In genomic region chr9:78882501-78882900, GRCh38 we compare ENCODE assay signal across 24 cellular contexts.
DNase-seq lines count a peak whose midpoint lies in the region; ATAC-seq and TF ChIP-seq lines count a peak whose summit lies in the region.
"Had no signal": no experiment of that assay in that cellular context is flagged by ENCODE, and none has a peak within 500 bp of the region (broad histone marks: within the 10 kb centered on the region; RNA-seq: fewer than 3 reads in every experiment).

No MANE protein-coding gene starts in this region.

- peaks cover 3% of the 10 kb centered on the region for H3K27me3 Mint-ChIP-seq in nephron progenitor cell (ENCODE audit: low read depth, poor library complexity)
- H3K27me3 Mint-ChIP-seq: B cell; CD4-positive, alpha-beta T cell had no signal

- H4K8ac ChIP-seq in IMR-90 (ENCODE audit: low read depth in 2 of 2, low read length in 2 of 2) = peak overlapping the region in 1 of 2 experiments; percentile 6; a peak in 1 of 4 replicates

- H3K4me1 Mint-ChIP-seq in nephron progenitor cell = no peaks in the 10 kb centered on the region
- H3K4me1 Mint-ChIP-seq: B cell had no signal

- H2BK120ac ChIP-seq in IMR-90 (ENCODE audit: low read depth, low read length) = 0 out of 2 replicates have a peak overlapping the region, but pooled peaks have one; percentile 20

- intact Hi-C loops in IMR-90 (cut with micrococcal nuclease) = no loop called here

- H2AFZ ChIP-seq in IMR-90 (replicated peaks; ENCODE audit: low read length, poor library complexity) = no peak overlapping the region
- no peak overlapping the region for H2AFZ ChIP-seq in hepatocyte

- no peak overlapping the region for H4K5ac ChIP-seq in IMR-90 (ENCODE audit: low read depth, low read length)

- DNase-seq in IMR-90 = no peak
- peak; percentile 98 for DNase-seq in amniotic epithelial cell (ENCODE audit: low read depth)
- DNase-seq in hepatocyte (ENCODE audit: low spot score) = peak; percentile 18
- no peak for DNase-seq in nephron progenitor cell
- DNase-seq in inferior parietal cortex (ENCODE audit: extremely low spot score) = no peak
- DNase-seq: AML-193; Caco-2; Calu3; CD4-positive, alpha-beta T cell; CD8-positive, alpha-beta T cell; DMS153; DMS53; DMS79; DND-41; EL; GDM1 had no signal

- H3K27me3 ChIP-seq in IMR-90 (ENCODE audit: control insufficient read depth, insufficient read depth, low read length) = no peaks in the 10 kb centered on the region
- H3K27me3 ChIP-seq in hepatocyte = no peaks in the 10 kb centered on the region
- H3K27me3 ChIP-seq: BLaER1 treated with 17β-estradiol and CSF1 and Interleukin-3, amounts not matched to agents 10 nM and 100 nM had no signal

- POLR2A ChIA-PET in IMR-90 (lab: Charles Lee; ENCODE audit: unreplicated experiment) = no interaction called here

- TF ChIP-seq POLR2A in IMR-90 (IDR thresholded peaks at IDR 0.05; ENCODE audit: low read depth, low read length) = no peak

- in situ Hi-C loops in IMR-90 (cut with MboI; ENCODE audit: low sequenced_read_pairs) = no loop called here

- ATAC-seq in IMR-90 (ENCODE audit: low read depth) (no peak), HG02588 (IDR thresholded peaks at IDR 0.05; ENCODE audit: unreplicated experiment) (no peak), GM21381 (IDR thresholded peaks at IDR 0.05; ENCODE audit: unreplicated experiment) (no peak)
- ATAC-seq: A549; CD8-positive, alpha-beta T cell; GM12878 had no signal

- H3K14ac ChIP-seq in IMR-90 (replicated peaks; ENCODE audit: low read depth, low read length) = no peak overlapping the region

- no peak overlapping the region for H3K56ac ChIP-seq in IMR-90 (ENCODE audit: extremely low read depth, insufficient read depth, low read length)

- H3K9me3 ChIP-seq in IMR-90 (ENCODE audit: control insufficient read depth, insufficient read depth, low read length) (no peaks in the 10 kb centered on the region), hepatocyte (ENCODE audit: low read depth) (no peaks in the 10 kb centered on the region)
- H3K9me3 ChIP-seq: BLaER1 treated with 17β-estradiol and CSF1 and Interleukin-3, amounts not matched to agents 10 nM and 100 nM; Caco-2 had no signal

- no peaks in the 10 kb centered on the region for H3K36me3 Mint-ChIP-seq in nephron progenitor cell (ENCODE audit: low read depth)
- H3K36me3 Mint-ChIP-seq: CD8-positive, alpha-beta T cell had no signal

- H3K79me2 ChIP-seq in hepatocyte = no peaks in the 10 kb centered on the region

- no peaks in the 10 kb centered on the region for H3K36me3 ChIP-seq in IMR-90 (ENCODE audit: control insufficient read depth, insufficient read depth, low read length)
- H3K36me3 ChIP-seq in hepatocyte (replicated peaks; ENCODE audit: insufficient read depth, low read depth) = no peaks in the 10 kb centered on the region
- H3K36me3 ChIP-seq: BLaER1 treated with 17β-estradiol and CSF1 and Interleukin-3, amounts not matched to agents 10 nM and 100 nM had no signal

- H3K4me2 ChIP-seq in IMR-90 (ENCODE audit: low read depth, low read length) (no peak overlapping the region), hepatocyte (no peak overlapping the region)
- H3K4me2 ChIP-seq: A549; BLaER1 treated with 17β-estradiol and CSF1 and Interleukin-3, amounts not matched to agents 10 nM and 100 nM had no signal

- H3K4me1 ChIP-seq in IMR-90 (ENCODE audit: control insufficient read depth, insufficient read depth, low read length) = peaks cover 8% of the 10 kb centered on the region
- no peaks in the 10 kb centered on the region for H3K4me1 ChIP-seq in hepatocyte (ENCODE audit: insufficient read depth)
- H3K4me1 ChIP-seq: BLaER1 treated with 17β-estradiol and CSF1 and Interleukin-3, amounts not matched to agents 10 nM and 100 nM; Caco-2 had no signal

- peak overlapping the region; percentile 6; the same call in 1 of the 3 replicates for H2BK15ac ChIP-seq in IMR-90 (ENCODE audit: low read depth, low read length)

- H3K4me3 ChIP-seq in IMR-90 (ENCODE audit: insufficient read depth, low read depth, low read length) (no peak overlapping the region), hepatocyte (no peak overlapping the region)
- H3K4me3 ChIP-seq: A549; BLaER1 treated with 17β-estradiol and CSF1 and Interleukin-3, amounts not matched to agents 10 nM and 100 nM; GM12878 had no signal

- H2AK5ac ChIP-seq in IMR-90 (ENCODE audit: low read depth, low read length) = no peak overlapping the region

- WGBS in IMR-90 (ENCODE audit: extremely low coverage in 2 of 2, insufficient read length in 1 of 2), 2 experiments = 83% methylated on average over 1 of the region's 4 CpGs; no CpG with 5 or more reads in 1 of the 2 experiments
- WGBS in hepatocyte (ENCODE audit: low lambda C conversion rate, missing lambda C conversion rate) = 74% methylated on average over 4 of the region's 4 CpGs

- H3K9me2 ChIP-seq in hepatocyte (replicated peaks; ENCODE audit: insufficient read depth) = no peaks in the 10 kb centered on the region

- TF ChIP-seq CTCF in IMR-90 (conservative IDR thresholded peaks at IDR 0.05; ENCODE audit: low read depth, low read length) (no peak), hepatocyte (IDR thresholded peaks at IDR 0.05; ENCODE audit: poor library complexity) (no peak), nephron progenitor cell (IDR thresholded peaks at IDR 0.05) (no peak)

- H2BK5ac ChIP-seq in IMR-90 (ENCODE audit: low read depth, low read length, poor library complexity, severe bottlenecking) = no peak overlapping the region

- no peak overlapping the region for H3K9ac ChIP-seq in IMR-90 (ENCODE audit: low read depth, low read length)
- H3K9ac ChIP-seq: BLaER1 treated with 17β-estradiol and CSF1 and Interleukin-3, amounts not matched to agents 10 nM and 100 nM had no signal

- no peak overlapping the region for H3K23ac ChIP-seq in IMR-90 (ENCODE audit: low read depth, low read length)

- peak overlapping the region; percentile 54; the same call in 1 of the 2 replicates for H4K91ac ChIP-seq in IMR-90 (ENCODE audit: insufficient read depth, low read depth, low read length)

- H3K79me1 ChIP-seq in IMR-90 (ENCODE audit: low read depth in 1 of 2, low read length in 2 of 2) = no peaks in the 10 kb centered on the region

- no peak overlapping the region for H3K27ac ChIP-seq in IMR-90 (ENCODE audit: insufficient read depth, low read length)
- no peak overlapping the region for H3K27ac ChIP-seq in hepatocyte
- H3K27ac ChIP-seq: 22Rv1; BLaER1 treated with 17β-estradiol and CSF1 and Interleukin-3, amounts not matched to agents 10 nM and 100 nM; C4-2B had no signal

- H2AK9ac ChIP-seq in IMR-90 (replicated peaks; ENCODE audit: low read depth, low read length, poor library complexity) = no peak overlapping the region

- BruUV-seq in IMR-90 (replicated peaks; lab: Mats Ljungman, UMichigan) = no TSS peak

- TF ChIP-seq RAD21 in IMR-90 (IDR thresholded peaks at IDR 0.05; ENCODE audit: low read length) = no peak

- no peak overlapping the region for H3K4me3 Mint-ChIP-seq in nephron progenitor cell
- H3K4me3 Mint-ChIP-seq: B cell; CD4-positive, alpha-beta T cell; CD8-positive, alpha-beta T cell had no signal

- H3K27ac Mint-ChIP-seq in nephron progenitor cell = peak overlapping the region; percentile 75
- H3K27ac Mint-ChIP-seq: B cell; CD4-positive, alpha-beta T cell; CD8-positive, alpha-beta T cell had no signal

- H3K18ac ChIP-seq in IMR-90 (ENCODE audit: low read depth, low read length) = no peak overlapping the region

- H4K20me1 ChIP-seq in IMR-90 (ENCODE audit: insufficient read depth, low read length) = no peaks in the 10 kb centered on the region
- no peaks in the 10 kb centered on the region for H4K20me1 ChIP-seq in hepatocyte (ENCODE audit: insufficient read depth, poor library complexity, severe bottlenecking)
- H4K20me1 ChIP-seq: BLaER1 treated with 17β-estradiol and CSF1 and Interleukin-3, amounts not matched to agents 10 nM and 100 nM had no signal

- no peaks in the 10 kb centered on the region for H3K9me3 Mint-ChIP-seq in nephron progenitor cell
- H3K9me3 Mint-ChIP-seq: CD8-positive, alpha-beta T cell had no signal

- CTCF ChIA-PET in IMR-90 (lab: Yijun Ruan, JAX) = no interaction called here

- H2BK20ac ChIP-seq in IMR-90 (ENCODE audit: low read depth, low read length) = peak overlapping the region; percentile 27; the same call in 1 of the 2 replicates

- dilution Hi-C loops in IMR-90 (cut with HindIII; ENCODE audit: low sequenced_read_pairs, unreplicated experiment) = no loop called here

- no peaks in the 10 kb centered on the region for H3K9me1 ChIP-seq in IMR-90 (ENCODE audit: insufficient read depth, low read length)

- H3K4ac ChIP-seq in IMR-90 (ENCODE audit: low read depth, low read length) = no peak overlapping the region

TF ChIP-seq in IMR-90, 13 proteins besides CTCF, POLR2A, EP300 and RAD21:
- TF ChIP-seq ELK1 (IDR thresholded peaks at IDR 0.05; ENCODE audit: borderline replicate concordance, low read depth, low read length) = no peak
- no peak for TF ChIP-seq CHD1 (IDR thresholded peaks at IDR 0.05; ENCODE audit: low read depth, low read length)

Comparison
In these comparisons a context has a peak if more than half of its experiments do, and no peak if none do; other contexts are left out.
1. DNase-seq: peak in amniotic epithelial cell (single experiment) and hepatocyte (single experiment); none in IMR-90 (single experiment), nephron progenitor cell (single experiment) and inferior parietal cortex (single experiment).